ENCODE assay signal across 8 cellular contexts in the genomic region with DNA sequence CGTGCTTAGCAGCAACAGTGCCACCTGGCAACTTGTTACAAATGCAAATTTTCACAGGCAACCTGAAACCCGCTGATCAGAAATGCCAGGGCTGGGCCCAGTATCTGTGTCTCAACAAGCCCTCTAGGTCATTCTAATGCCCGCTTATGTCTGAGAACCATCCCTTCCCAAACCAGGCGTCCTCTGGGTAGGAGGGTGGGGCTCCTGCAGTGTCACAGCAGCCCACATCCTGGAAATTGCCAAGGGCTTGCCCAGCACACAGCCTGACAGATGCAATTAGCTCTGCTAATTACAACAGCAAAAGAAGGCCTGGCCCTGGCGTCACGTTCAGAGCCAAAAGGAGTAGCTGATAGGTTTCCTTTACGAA. TPM values are rescaled to one million over a fixed set of nuclear protein-coding genes. Genes with fewer than 3 reads are reported as not detected.
DNase-seq lines count a peak whose midpoint lies in the region; ATAC-seq and TF ChIP-seq lines count a peak whose summit lies in the region.

No MANE protein-coding gene starts in this region.

- no peak overlapping the region for H3K14ac ChIP-seq in IMR-90 (replicated peaks; ENCODE audit: low read depth, low read length)

- H3K4me2 ChIP-seq in IMR-90 (ENCODE audit: low read depth, low read length) = no peak overlapping the region

- H3K27ac ChIP-seq in IMR-90 (ENCODE audit: insufficient read depth, low read length) (no peak overlapping the region), neutrophil (peak overlapping the region; percentile 99)

- no peak for TF ChIP-seq POLR2A in IMR-90 (IDR thresholded peaks at IDR 0.05; ENCODE audit: low read depth, low read length)

- H2AK9ac ChIP-seq in IMR-90 (replicated peaks; ENCODE audit: low read depth, low read length, poor library complexity) = no peak overlapping the region

- H3K9me3 Mint-ChIP-seq in activated naive CD8-positive, alpha-beta T cell treated with anti-CD3 and anti-CD28 coated beads, Interleukin-2, amount 50 U/mL, for 24 hours = no peaks in the 10 kb centered on the region

- dilution Hi-C loops in IMR-90 (cut with HindIII; ENCODE audit: low sequenced_read_pairs, unreplicated experiment) = no loop called here

- H4K8ac ChIP-seq in IMR-90 (ENCODE audit: low read depth in 2 of 2, low read length in 2 of 2) = no peak overlapping the region

- CTCF ChIA-PET in IMR-90 (lab: Yijun Ruan, JAX) = interaction anchor here (0.8 kb wide), 1 partner anchor 8 kb away, joined by 3 read pairs; no protein-coding TSS in a partner anchor

- H4K20me1 ChIP-seq in IMR-90 (ENCODE audit: insufficient read depth, low read length) = peaks cover 99% of the 10 kb centered on the region

- 0 out of 2 replicates have a peak overlapping the region, but pooled peaks have one; percentile 16 for H3K23ac ChIP-seq in IMR-90 (ENCODE audit: low read depth, low read length)

- H2AK5ac ChIP-seq in IMR-90 (ENCODE audit: low read depth, low read length) = no peak overlapping the region

- H3K9me3 ChIP-seq in IMR-90 (ENCODE audit: control insufficient read depth, insufficient read depth, low read length) (no peaks in the 10 kb centered on the region), neutrophil (no peaks in the 10 kb centered on the region)

- H3K4ac ChIP-seq in IMR-90 (ENCODE audit: low read depth, low read length) = no peak overlapping the region

- H3K27ac Mint-ChIP-seq in activated naive CD8-positive, alpha-beta T cell treated with anti-CD3 and anti-CD28 coated beads, Interleukin-2, amount 50 U/mL, for 24 hours = peak overlapping the region; percentile 76

- in situ Hi-C loops in IMR-90 (cut with MboI; ENCODE audit: low sequenced_read_pairs) = no loop called here

- H3K4me3 ChIP-seq in IMR-90 (ENCODE audit: insufficient read depth, low read depth, low read length) (no peak overlapping the region), neutrophil (ENCODE audit: low read depth in 1 of 2, low read length in 1 of 2) (peak overlapping the region; percentile 67 to 72)

- no peak overlapping the region for H3K18ac ChIP-seq in IMR-90 (ENCODE audit: low read depth, low read length)

- H4K5ac ChIP-seq in IMR-90 (ENCODE audit: low read depth, low read length) = no peak overlapping the region

- DNase-seq in IMR-90 (no peak), KG1 (lab: John Stamatoyannopoulos, UW) (no peak)
- DNase-seq in activated naive CD8-positive, alpha-beta T cell treated with anti-CD3 and anti-CD28 coated beads, Interleukin-2, amount 50 U/mL, for 24 hours = no peak

- H3K4me1 Mint-ChIP-seq in activated naive CD8-positive, alpha-beta T cell treated with anti-CD3 and anti-CD28 coated beads, Interleukin-2, amount 50 U/mL, for 24 hours = peaks cover 93% of the 10 kb centered on the region

- no peak overlapping the region for H2BK15ac ChIP-seq in IMR-90 (ENCODE audit: low read depth, low read length)

- no peaks in the 10 kb centered on the region for H3K27me3 Mint-ChIP-seq in activated naive CD8-positive, alpha-beta T cell treated with anti-CD3 and anti-CD28 coated beads, Interleukin-2, amount 50 U/mL, for 24 hours

- POLR2A ChIA-PET in IMR-90 (lab: Charles Lee; ENCODE audit: unreplicated experiment) = no interaction called here

- no peak for TF ChIP-seq CTCF in IMR-90 (conservative IDR thresholded peaks at IDR 0.05; ENCODE audit: low read depth, low read length)
- TF ChIP-seq CTCF in neutrophil (IDR thresholded peaks at IDR 0.05) = no peak

- TF ChIP-seq RAD21 in IMR-90 (IDR thresholded peaks at IDR 0.05; ENCODE audit: low read length) = no peak

- no peak overlapping the region for H2BK5ac ChIP-seq in IMR-90 (ENCODE audit: low read depth, low read length, poor library complexity, severe bottlenecking)

- H3K27me3 ChIP-seq in IMR-90 (ENCODE audit: control insufficient read depth, insufficient read depth, low read length) = no peaks in the 10 kb centered on the region
- H3K27me3 ChIP-seq in neutrophil = no peaks in the 10 kb centered on the region

- peaks cover 24% of the 10 kb centered on the region for H3K36me3 Mint-ChIP-seq in activated naive CD8-positive, alpha-beta T cell treated with anti-CD3 and anti-CD28 coated beads, Interleukin-2, amount 50 U/mL, for 24 hours (ENCODE audit: low read depth)

- H3K4me1 ChIP-seq in IMR-90 (ENCODE audit: control insufficient read depth, insufficient read depth, low read length) (peaks cover 45% of the 10 kb centered on the region), neutrophil (ENCODE audit: control insufficient read depth in 1 of 2, insufficient read depth in 1 of 2, low read depth in 1 of 2, low read length in 1 of 2) (peaks cover 98 to 100% of the 10 kb centered on the region in 2 experiments)

- BruUV-seq in IMR-90 (replicated peaks; lab: Mats Ljungman, UMichigan) = no TSS peak

- no peak overlapping the region for H4K91ac ChIP-seq in IMR-90 (ENCODE audit: insufficient read depth, low read depth, low read length)

- no peak overlapping the region for H2BK120ac ChIP-seq in IMR-90 (ENCODE audit: low read depth, low read length)

- peak; percentile 58 for ATAC-seq in GM18867 (IDR thresholded peaks at IDR 0.05; ENCODE audit: unreplicated experiment)
- no peak for ATAC-seq in IMR-90 (ENCODE audit: low read depth)
- ATAC-seq in activated naive CD8-positive, alpha-beta T cell treated with anti-CD3 and anti-CD28 coated beads, Interleukin-2, amount 50 U/mL, for 24 hours = peak; percentile 18
- ATAC-seq in GM19452 (IDR thresholded peaks at IDR 0.05; ENCODE audit: unreplicated experiment) = no peak
- no peak for ATAC-seq in GM19023 (IDR thresholded peaks at IDR 0.05; ENCODE audit: unreplicated experiment)
- no peak for ATAC-seq in HG03469 (IDR thresholded peaks at IDR 0.05; ENCODE audit: unreplicated experiment)

- no peak overlapping the region for H2BK20ac ChIP-seq in IMR-90 (ENCODE audit: low read depth, low read length)

- peaks cover 4 to 91% of the 10 kb centered on the region in 2 experiments; a peak in 2 of 4 replicates for H3K79me1 ChIP-seq in IMR-90 (ENCODE audit: low read depth in 1 of 2, low read length in 2 of 2)

- H3K36me3 ChIP-seq in IMR-90 (ENCODE audit: control insufficient read depth, insufficient read depth, low read length) = no peaks in the 10 kb centered on the region; the same call in 1 of the 2 replicates
- H3K36me3 ChIP-seq in neutrophil = peaks cover 37% of the 10 kb centered on the region

- no peak overlapping the region for H3K9ac ChIP-seq in IMR-90 (ENCODE audit: low read depth, low read length)

- 67% methylated on average over 1 of the region's 7 CpGs; no CpG with 5 or more reads in 1 of the 2 experiments for WGBS in IMR-90 (ENCODE audit: extremely low coverage in 2 of 2, insufficient read length in 1 of 2), 2 experiments

- peak overlapping the region; percentile 39 for H3K4me3 Mint-ChIP-seq in activated naive CD8-positive, alpha-beta T cell treated with anti-CD3 and anti-CD28 coated beads, Interleukin-2, amount 50 U/mL, for 24 hours

- no peak overlapping the region for H2AFZ ChIP-seq in IMR-90 (replicated peaks; ENCODE audit: low read length, poor library complexity)

- no peak overlapping the region for H3K56ac ChIP-seq in IMR-90 (ENCODE audit: extremely low read depth, insufficient read depth, low read length)

- intact Hi-C loops in IMR-90 (cut with micrococcal nuclease) = no loop called here

- H3K9me1 ChIP-seq in IMR-90 (ENCODE audit: insufficient read depth, low read length) = peaks cover 70% of the 10 kb centered on the region

TF ChIP-seq in IMR-90, 13 proteins besides CTCF, POLR2A, EP300 and RAD21:
- TF ChIP-seq, protein P1, sequence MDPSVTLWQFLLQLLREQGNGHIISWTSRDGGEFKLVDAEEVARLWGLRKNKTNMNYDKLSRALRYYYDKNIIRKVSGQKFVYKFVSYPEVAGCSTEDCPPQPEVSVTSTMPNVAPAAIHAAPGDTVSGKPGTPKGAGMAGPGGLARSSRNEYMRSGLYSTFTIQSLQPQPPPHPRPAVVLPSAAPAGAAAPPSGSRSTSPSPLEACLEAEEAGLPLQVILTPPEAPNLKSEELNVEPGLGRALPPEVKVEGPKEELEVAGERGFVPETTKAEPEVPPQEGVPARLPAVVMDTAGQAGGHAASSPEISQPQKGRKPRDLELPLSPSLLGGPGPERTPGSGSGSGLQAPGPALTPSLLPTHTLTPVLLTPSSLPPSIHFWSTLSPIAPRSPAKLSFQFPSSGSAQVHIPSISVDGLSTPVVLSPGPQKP (IDR thresholded peaks at IDR 0.05; ENCODE audit: borderline replicate concordance, low read depth, low read length) = no peak
- TF ChIP-seq SMC3 (IDR thresholded peaks at IDR 0.05; ENCODE audit: low read depth, low read length) (no peak), CEBPB (IDR thresholded peaks at IDR 0.05; ENCODE audit: low read depth, low read length) (no peak), CHD1 (IDR thresholded peaks at IDR 0.05; ENCODE audit: low read depth, low read length) (no peak), MXI1 (IDR thresholded peaks at IDR 0.05; ENCODE audit: borderline replicate concordance, low read depth, low read length) (no peak), MAZ (IDR thresholded peaks at IDR 0.05; ENCODE audit: borderline replicate concordance, low read depth, low read length) (no peak), RFX5 (IDR thresholded peaks at IDR 0.05; ENCODE audit: low read depth, low read length) (no peak)

RNA-seq across cellular contexts. Expression of gene ITPRIP, which starts 15.9 kb away (rescaled TPM):
- 7.2 and 7.5 TPM in 2 replicates for total RNA-seq in IMR-90 (2012; rRNA removed)
- polyA plus RNA-seq in IMR-90 (2012; rRNA removed) = 31.9 and 38.1 TPM in 2 replicates
- 24.7 and 46.9 TPM in 2 replicates for polyA plus RNA-seq in IMR-90 (2012; cell fraction: cytosol; rRNA removed)
- 64.8 and 65.2 TPM in 2 replicates for polyA plus RNA-seq in IMR-90 (2012; cell fraction: nucleus; rRNA removed; ENCODE audit: low replicate concordance)

RNA-seq across cellular contexts. Expression of gene CFAP58, which starts 31.2 kb away (rescaled TPM):
- 0.36 and 0.83 TPM in 2 replicates for total RNA-seq in IMR-90 (2012; rRNA removed)
- 0.57 and 0.72 TPM in 2 replicates for polyA plus RNA-seq in IMR-90 (2012; rRNA removed)
- 0.03 and 0.09 TPM in 2 replicates for polyA plus RNA-seq in IMR-90 (2012; cell fraction: cytosol; rRNA removed)
- polyA plus RNA-seq in IMR-90 (2012; cell fraction: nucleus; rRNA removed; ENCODE audit: low replicate concordance) = 0.14 and 1.3 TPM in 2 replicates

RNA-seq across cellular contexts. Expression of gene GSTO2, which starts 53.4 kb away (rescaled TPM):
- 1.9 and 2.3 TPM in 2 replicates for total RNA-seq in IMR-90 (2012; rRNA removed)
- polyA plus RNA-seq in IMR-90 (2012; rRNA removed) = 1.1 and 1.4 TPM in 2 replicates
- polyA plus RNA-seq in IMR-90 (2012; cell fraction: cytosol; rRNA removed) = 1.0 and 3.0 TPM in 2 replicates
- polyA plus RNA-seq in IMR-90 (2012; cell fraction: nucleus; rRNA removed; ENCODE audit: low replicate concordance) = 1.2 and 2.8 TPM in 2 replicates

Comparison
In these comparisons a context has a peak if more than half of its experiments do, and no peak if none do; other contexts are left out.
1. ATAC-seq: peak in GM18867 (single experiment) and activated naive CD8-positive, alpha-beta T cell treated with anti-CD3 and anti-CD28 coated beads, Interleukin-2, amount 50 U/mL, for 24 hours (single experiment); none in IMR-90 (single experiment), GM19452 (single experiment), GM19023 (single experiment) and HG03469 (single experiment).